Comparison of ENCODE assay signal across 2 cellular contexts in the genomic region with DNA sequence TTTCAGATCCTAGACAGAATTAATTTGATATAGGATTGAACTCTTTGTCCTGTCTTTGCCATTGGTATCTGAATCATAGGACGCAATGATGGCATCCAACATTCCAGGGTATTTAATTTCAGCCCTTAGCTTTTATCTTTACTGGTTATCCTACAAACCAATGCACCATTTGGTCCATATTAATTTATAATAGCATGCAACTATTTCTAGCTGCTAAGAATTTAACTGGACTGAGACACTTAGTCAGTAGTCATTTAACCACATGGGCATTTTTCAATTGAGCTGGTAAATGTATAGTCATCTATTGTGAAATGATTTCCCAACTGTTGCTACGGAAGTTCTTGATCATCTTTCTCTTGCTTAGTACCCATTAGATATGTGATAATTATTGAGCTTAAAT.
TF ChIP-seq lines count a peak whose summit lies in the region.

No MANE protein-coding gene starts in this region.

TF ChIP-seq in SK-N-SH treated with all-trans-retinoic acid at 6 μM for 48 hours, 23 proteins besides CTCF, POLR2A, EP300 and RAD21 (continued from another document):
- TF ChIP-seq CSDC2 (CRISPR knock-in tag; IDR thresholded peaks at IDR 0.05) (no peak), ARNTL (CRISPR knock-in tag; IDR thresholded peaks at IDR 0.05; ENCODE audit: borderline replicate concordance, low read depth) (no peak), ZC3H10 (CRISPR knock-in tag; IDR thresholded peaks at IDR 0.05) (no peak), ZFP30 (CRISPR knock-in tag; IDR thresholded peaks at IDR 0.05) (no peak), ISL1 (CRISPR knock-in tag; IDR thresholded peaks at IDR 0.05) (no peak), ZFP3 (CRISPR knock-in tag; IDR thresholded peaks at IDR 0.05) (no peak), ZNF70 (CRISPR knock-in tag; IDR thresholded peaks at IDR 0.05) (no peak)

TF ChIP-seq in SK-N-SH, 30 proteins besides CTCF, POLR2A, EP300 and RAD21 (continued from another document):
- TF ChIP-seq, protein P1, sequence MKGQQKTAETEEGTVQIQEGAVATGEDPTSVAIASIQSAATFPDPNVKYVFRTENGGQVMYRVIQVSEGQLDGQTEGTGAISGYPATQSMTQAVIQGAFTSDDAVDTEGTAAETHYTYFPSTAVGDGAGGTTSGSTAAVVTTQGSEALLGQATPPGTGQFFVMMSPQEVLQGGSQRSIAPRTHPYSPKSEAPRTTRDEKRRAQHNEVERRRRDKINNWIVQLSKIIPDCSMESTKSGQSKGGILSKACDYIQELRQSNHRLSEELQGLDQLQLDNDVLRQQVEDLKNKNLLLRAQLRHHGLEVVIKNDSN (IDR thresholded peaks at IDR 0.05; ENCODE audit: borderline replicate concordance, low read depth): no peak
- TF ChIP-seq JUND (IDR thresholded peaks at IDR 0.05): no peak
